9 cellular contexts compared by ENCODE assay signal in the genomic region with DNA sequence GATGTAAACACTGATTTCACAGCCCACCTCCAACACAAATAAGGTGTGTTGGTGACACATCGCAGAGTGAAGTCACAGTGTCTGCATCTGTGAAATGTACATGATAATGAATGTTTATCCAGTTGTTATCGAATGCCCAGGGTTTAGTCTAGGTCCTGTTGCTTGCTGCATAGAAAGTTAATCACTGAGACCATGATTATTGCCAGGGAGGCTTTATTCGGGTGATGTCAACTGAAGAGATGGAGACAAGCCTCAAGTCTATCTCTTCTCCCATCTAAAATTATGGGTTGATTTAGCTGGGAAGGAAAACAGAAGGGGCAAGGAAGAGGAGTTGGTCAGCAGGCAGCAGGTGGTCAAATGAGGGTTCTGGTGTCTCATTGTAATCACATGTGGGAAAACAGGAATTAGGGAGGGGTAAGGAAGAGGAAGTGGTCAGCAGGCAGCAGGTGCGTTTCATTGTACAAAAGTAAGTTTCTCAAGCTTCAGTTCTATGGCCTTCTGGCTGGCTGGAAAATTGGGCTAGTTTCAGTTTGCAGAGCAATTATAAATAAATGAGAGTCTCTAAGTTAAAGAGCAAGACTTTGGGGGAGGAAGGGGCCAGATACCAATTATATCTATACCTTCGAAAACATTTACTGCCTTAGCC.
DNase-seq lines count a peak whose midpoint lies in the region; ATAC-seq, FAIRE-seq and TF ChIP-seq lines count a peak whose summit lies in the region.
"Had no signal": no experiment of that assay in that cellular context is flagged by ENCODE, and none has a peak within 500 bp of the region (broad histone marks: within the 10 kb centered on the region; RNA-seq: fewer than 3 reads in every experiment).

No MANE protein-coding gene starts in this region.

- FAIRE-seq in GM12891 (lab: Jason Lieb, UNC), result peak; percentile 84

- no peak overlapping the region for H3K4me3 ChIP-seq in PC-9

- peak overlapping the region; percentile 46 for H3K4me2 ChIP-seq in PC-9

- ATAC-seq in GM21367 (IDR thresholded peaks at IDR 0.05; ENCODE audit: unreplicated experiment) (peak; percentile 68), HG03378 (IDR thresholded peaks at IDR 0.05; ENCODE audit: unreplicated experiment) (peak; percentile 52)

- H4K20me1 ChIP-seq in PC-9 (ENCODE audit: insufficient read depth), result no peaks in the 10 kb centered on the region

- no TSS peak for BruUV-seq in PC-9 (replicated peaks; lab: Mats Ljungman, UMichigan)

- no peaks in the 10 kb centered on the region for H3K79me2 ChIP-seq in PC-9 (ENCODE audit: low read depth)

- H3K36me3 ChIP-seq in PC-9 (ENCODE audit: low read depth), result no peaks in the 10 kb centered on the region

- H3K27me3 ChIP-seq in PC-9 (ENCODE audit: insufficient read depth, low read depth), result no peaks in the 10 kb centered on the region

- POLR2A ChIA-PET in PC-9 (lab: Charles Lee; ENCODE audit: unreplicated experiment), result no interaction called here

- no peak for DNase-seq in GM12891 (ENCODE audit: insufficient read length, low spot score)
- DNase-seq in PC-9, result peak in 1 of 2 experiments; percentile 43
- no peak for DNase-seq in NCI-H524 (lab: John Stamatoyannopoulos, UW)
- no peak for DNase-seq in islet precursor cell
- DNase-seq in epidermal melanocyte (ENCODE audit: insufficient read length, low spot score), result no peak
- no peak for DNase-seq in cortex of kidney (lab: John Stamatoyannopoulos, UW)
- DNase-seq: amygdala had no signal

- H3K4me1 ChIP-seq in PC-9 (replicated peaks; ENCODE audit: insufficient read depth), result peaks cover 54% of the 10 kb centered on the region

- TF ChIP-seq CTCF in PC-9 (conservative IDR thresholded peaks at IDR 0.05), result no peak

- H3F3A ChIP-seq in PC-9 (ENCODE audit: insufficient read depth, low read depth), result peaks cover 5% of the 10 kb centered on the region

- no peaks in the 10 kb centered on the region for H3K9me2 ChIP-seq in PC-9 (ENCODE audit: insufficient read depth)

- intact Hi-C loops in PC-9 (cut with micrococcal nuclease; ENCODE audit: unreplicated experiment), result no loop called here

- no peak for TF ChIP-seq POLR2A in GM12891 (IDR thresholded peaks at IDR 0.05; ENCODE audit: low read depth, low read length)

- H2AFZ ChIP-seq in PC-9, result no peak overlapping the region

- H3K9me3 ChIP-seq in PC-9 (ENCODE audit: insufficient read depth, low read depth), result no peaks in the 10 kb centered on the region; the same call in 1 of the 2 replicates

- CTCF ChIA-PET in PC-9 (lab: Charles Lee), result no interaction called here

- peak overlapping the region; percentile 42 for H3K27ac ChIP-seq in PC-9

TF ChIP-seq in GM12891, 5 proteins besides CTCF, POLR2A, EP300 and RAD21:
- TF ChIP-seq SPI1 (IDR thresholded peaks at IDR 0.05; ENCODE audit: low read depth, low read length) (peak; percentile 91), TAF1 (IDR thresholded peaks at IDR 0.05; ENCODE audit: low read depth, low read length) (no peak), POLR2AphosphoS5 (IDR thresholded peaks at IDR 0.05; ENCODE audit: low read depth, low read length) (no peak)
